8 cellular contexts compared by ENCODE assay signal in genomic region chr6:24359640-24360454, GRCh38. TPM values are rescaled to one million over a fixed set of nuclear protein-coding genes. Genes with fewer than 3 reads are reported as not detected.
DNase-seq lines count a peak whose midpoint lies in the region; ATAC-seq and TF ChIP-seq lines count a peak whose summit lies in the region.

No MANE protein-coding gene starts in this region.

- H3K27ac ChIP-seq in heart left ventricle = no peak overlapping the region
- H3K27ac ChIP-seq in parathyroid adenoma = peak overlapping the region; percentile 94
- no peak overlapping the region for H3K27ac ChIP-seq in tibial nerve

- peak; percentile 82 for TF ChIP-seq CTCF in GM10266 (IDR thresholded peaks at IDR 0.05; ENCODE audit: control insufficient read depth, insufficient read depth, low read depth, missing control alignments)
- peak; percentile 28 to 66 (median 46) for TF ChIP-seq CTCF in heart left ventricle (IDR thresholded peaks at IDR 0.05)
- TF ChIP-seq CTCF in parathyroid adenoma (IDR thresholded peaks at IDR 0.05) = peak; percentile 97
- peak; percentile 49 to 62 (median 50) for TF ChIP-seq CTCF in tibial nerve (IDR thresholded peaks at IDR 0.05)

- peak overlapping the region; percentile 59 for H3K4me3 Mint-ChIP-seq in activated naive CD8-positive, alpha-beta T cell treated with anti-CD3 and anti-CD28 coated beads, Interleukin-2, amount 10 ng/mL, durations not matched to agents 7 days and 5 days

- peaks cover 0 to 43% (median 11%) of the 10 kb centered on the region in 9 donors for H3K27me3 ChIP-seq in heart left ventricle
- no peaks in the 10 kb centered on the region for H3K27me3 ChIP-seq in parathyroid adenoma (ENCODE audit: control insufficient read depth, insufficient read depth, low read length)
- no peaks in the 10 kb centered on the region for H3K27me3 ChIP-seq in tibial nerve

- peak overlapping the region; percentile 11 for H3K9ac ChIP-seq in parathyroid adenoma

- H3K4me3 ChIP-seq in heart left ventricle (peak overlapping the region; percentile 17 to 57 (median 46)), parathyroid adenoma (ENCODE audit: low read depth, low read length) (peak overlapping the region; percentile 55), tibial nerve (peak overlapping the region; percentile 32 to 56 (median 48))

- H3K9me3 ChIP-seq in heart left ventricle = no peaks in the 10 kb centered on the region
- H3K9me3 ChIP-seq in parathyroid adenoma (ENCODE audit: control insufficient read depth, low read length) = no peaks in the 10 kb centered on the region
- H3K9me3 ChIP-seq in tibial nerve = no peaks in the 10 kb centered on the region

- peaks cover 12% of the 10 kb centered on the region for H3K4me1 Mint-ChIP-seq in activated naive CD8-positive, alpha-beta T cell treated with anti-CD3 and anti-CD28 coated beads, Interleukin-2, amount 10 ng/mL, durations not matched to agents 7 days and 5 days

- intact Hi-C loops in heart left ventricle (cut with DNase I) = no loop called here

- H3K36me3 Mint-ChIP-seq in activated naive CD8-positive, alpha-beta T cell treated with anti-CD3 and anti-CD28 coated beads, Interleukin-2, amount 10 ng/mL, durations not matched to agents 7 days and 5 days = no peaks in the 10 kb centered on the region

- no peak overlapping the region for H3K27ac Mint-ChIP-seq in activated naive CD8-positive, alpha-beta T cell treated with anti-CD3 and anti-CD28 coated beads, Interleukin-2, amount 10 ng/mL, durations not matched to agents 7 days and 5 days

- peaks cover 0 to 22% (median 9%) of the 10 kb centered on the region in 12 donors for H3K4me1 ChIP-seq in heart left ventricle
- H3K4me1 ChIP-seq in parathyroid adenoma = peaks cover 6% of the 10 kb centered on the region
- peaks cover 0 to 28% (median 6%) of the 10 kb centered on the region in 4 donors for H3K4me1 ChIP-seq in tibial nerve

- TF ChIP-seq POLR2A in heart left ventricle (IDR thresholded peaks at IDR 0.05) (no peak), tibial nerve (IDR thresholded peaks at IDR 0.05) (no peak)

- H3K9me3 Mint-ChIP-seq in activated naive CD8-positive, alpha-beta T cell treated with anti-CD3 and anti-CD28 coated beads, Interleukin-2, amount 10 ng/mL, durations not matched to agents 7 days and 5 days = no peaks in the 10 kb centered on the region

- WGBS in heart left ventricle, 4 donors = 6 to 11% (median 7%) methylated on average over 35 to 55 of the region's 55 CpGs
- 5 to 7% methylated on average over 51 to 55 of the region's 55 CpGs for WGBS in tibial nerve, 2 donors

- H3K27me3 Mint-ChIP-seq in activated naive CD8-positive, alpha-beta T cell treated with anti-CD3 and anti-CD28 coated beads, Interleukin-2, amount 10 ng/mL, durations not matched to agents 7 days and 5 days = peaks cover 47% of the 10 kb centered on the region

- TF ChIP-seq EP300 in tibial nerve (IDR thresholded peaks at IDR 0.05) = no peak

- peak; percentile 87 for ATAC-seq in HG02642 (IDR thresholded peaks at IDR 0.05; ENCODE audit: poor library complexity, unreplicated experiment)
- ATAC-seq in activated naive CD8-positive, alpha-beta T cell treated with anti-CD3 and anti-CD28 coated beads, Interleukin-2, amount 10 ng/mL, durations not matched to agents 7 days and 5 days (ENCODE audit: low read depth) = peak; percentile 86
- peak in 3 of 4 donors; percentile 68 to 79 (median 78) for ATAC-seq in heart left ventricle

- peak overlapping the region; percentile 68 for H3K4me2 ChIP-seq in parathyroid adenoma (ENCODE audit: low read length)

- DNase-seq in GM10266 (ENCODE audit: extremely low spot score) (peak; percentile 76), NCI-H1105 (lab: John Stamatoyannopoulos, UW) (peak; percentile 90), SKM-1 treated with dmso at 0.1 percent for 144 hours (lab: John Stamatoyannopoulos, UW; ENCODE audit: unreplicated experiment) (peak; percentile 86), heart left ventricle (peak; percentile 11 to 77 (median 51)), tibial nerve (ENCODE audit: low spot score in 2 of 2) (peak in 1 of 2 donors; percentile 26)
- peak; percentile 87 for DNase-seq in activated naive CD8-positive, alpha-beta T cell treated with anti-CD3 and anti-CD28 coated beads, Interleukin-2, amount 10 ng/mL, durations not matched to agents 7 days and 5 days

- peak overlapping the region; percentile 93 for H2AFZ ChIP-seq in parathyroid adenoma

- H3K36me3 ChIP-seq in heart left ventricle (no peaks in the 10 kb centered on the region), parathyroid adenoma (ENCODE audit: control insufficient read depth, insufficient read depth, low read length) (no peaks in the 10 kb centered on the region), tibial nerve (no peaks in the 10 kb centered on the region)

- POLR2A ChIA-PET in activated naive CD8-positive, alpha-beta T cell treated with anti-CD3 and anti-CD28 coated beads, Interleukin-2, amount 10 ng/mL, durations not matched to agents 7 days and 5 days (lab: Charles Lee) = no interaction called here

- H3K79me2 ChIP-seq in parathyroid adenoma = no peaks in the 10 kb centered on the region

RNA-seq across cellular contexts. Expression of gene DCDC2, which starts 2.0 kb away (rescaled TPM):
- under 1 TPM in 1 of 2 experiments, not detected in 1; 0.14 TPM for total RNA-seq in activated naive CD8-positive, alpha-beta T cell treated with anti-CD3 and anti-CD28 coated beads, Interleukin-2, amount 10 ng/mL, durations not matched to agents 7 days and 5 days
- total RNA-seq in heart left ventricle (under 1 TPM in 2 of 9 donors, not detected in 7; 0.05 to 0.16 TPM), tibial nerve (not detected)
- polyA plus RNA-seq in heart left ventricle = not detected

RNA-seq across cellular contexts. Expression of gene MRS2, which starts 42.9 kb away (rescaled TPM):
- 10 to 100 TPM; 19.9 to 20.5 TPM for total RNA-seq in activated naive CD8-positive, alpha-beta T cell treated with anti-CD3 and anti-CD28 coated beads, Interleukin-2, amount 10 ng/mL, durations not matched to agents 7 days and 5 days
- total RNA-seq in heart left ventricle (10 to 100 TPM; 31.5 to 61.3 (median 45.4) TPM), tibial nerve (10 to 100 TPM; 22.8 to 36.1 (median 27.5) TPM)
- 10 to 100 TPM; 24.4 to 36.2 TPM for polyA plus RNA-seq in heart left ventricle

Comparison
In these comparisons a context has a peak if more than half of its experiments do, and no peak if none do; other contexts are left out.
1. CTCF ChIP-seq: peak in every context shown above with its lines; median percentile 97 in parathyroid adenoma; 82 in GM10266; 50 in tibial nerve; 46 in heart left ventricle.